ENCODE assay signal across 19 cellular contexts in genomic region chr11:119885861-119886567, GRCh38.
A peak's percentile ranks its signal among the peaks of the same experiment; 100 is the strongest.
DNase-seq lines count a peak whose midpoint lies in the region; FAIRE-seq and TF ChIP-seq lines count a peak whose summit lies in the region.
"Had no signal": no experiment of that assay in that cellular context is flagged by ENCODE, and none has a peak within 500 bp of the region (broad histone marks: within the 10 kb centered on the region; RNA-seq: fewer than 3 reads in every experiment).

No MANE protein-coding gene starts in this region.

- H3K4ac ChIP-seq in H1 (replicated peaks; ENCODE audit: insufficient read length, low read depth, low read length) = no peak overlapping the region

- H2AK5ac ChIP-seq in H1 (ENCODE audit: low read depth, low read length) = no peak overlapping the region

- no peak overlapping the region for H4K91ac ChIP-seq in H1 (replicated peaks; ENCODE audit: insufficient read length, low read length)

- no peak overlapping the region for H2BK120ac ChIP-seq in H1 (replicated peaks; ENCODE audit: low read depth, low read length)

- H3K4me1 ChIP-seq in H1 (replicated peaks in 1 of 4; ENCODE audit: control insufficient read depth in 3 of 4, insufficient read depth in 4 of 4, low read length in 3 of 4) (peaks cover 0 to 3% (median 0%) of the 10 kb centered on the region in 4 experiments; a peak in 1 of 7 replicates), spleen (no peaks in the 10 kb centered on the region), adrenal gland (replicated peaks in 1 of 2) (no peaks in the 10 kb centered on the region)
- H3K4me1 ChIP-seq: HAP-1 had no signal

- H2BK12ac ChIP-seq in H1 (ENCODE audit: low read depth, low read length) = no peak overlapping the region

- H3K27me3 ChIP-seq in H1 (replicated peaks in 1 of 4; ENCODE audit: control insufficient read depth in 3 of 4, extremely low read depth in 1 of 4, insufficient read depth in 3 of 4, low read length in 3 of 4) = no peaks in the 10 kb centered on the region; a peak in 1 of 7 replicates
- peaks cover 0 to 51% (median 0%) of the 10 kb centered on the region in 7 donors for H3K27me3 ChIP-seq in spleen (replicated peaks in 1 of 7)
- no peaks in the 10 kb centered on the region for H3K27me3 ChIP-seq in adrenal gland
- H3K27me3 ChIP-seq: SJCRH30 had no signal

- H2AFZ ChIP-seq in H1 (ENCODE audit: low read length) = no peak overlapping the region

- TF ChIP-seq EP300 in H1 (IDR thresholded peaks at IDR 0.05; ENCODE audit: borderline replicate concordance in 1 of 2, low read depth in 2 of 2, low read length in 2 of 2) = no peak

- H2BK20ac ChIP-seq in H1 (ENCODE audit: low read length) = no peak overlapping the region

- H3K4me3 ChIP-seq in H1 (ENCODE audit: extremely low read depth in 1 of 4, insufficient read depth in 2 of 4, low read depth in 3 of 4, low read length in 4 of 4) (no peak overlapping the region), spleen (no peak overlapping the region), adrenal gland (no peak overlapping the region)
- H3K4me3 ChIP-seq: GM12878, HAP-1, SJCRH30 had no signal

- no peaks in the 10 kb centered on the region for H3K23me2 ChIP-seq in H1 (ENCODE audit: low read depth, low read length)

- H3K4me2 ChIP-seq in H1 (ENCODE audit: insufficient read depth in 1 of 2, low read depth in 2 of 2, low read length in 2 of 2) = no peak overlapping the region

- H3K56ac ChIP-seq in H1 (replicated peaks; ENCODE audit: insufficient read length, low read depth, low read length) = no peak overlapping the region

- H3K14ac ChIP-seq in H1 (ENCODE audit: insufficient read length) = no peak overlapping the region

- no peak overlapping the region for H3K9ac ChIP-seq in H1 (replicated peaks in 1 of 4; ENCODE audit: extremely low read depth in 1 of 4, low read depth in 3 of 4, low read length in 3 of 4)

- FAIRE-seq in H1 (lab: Jason Lieb, UNC) = no peak
- FAIRE-seq: GM12878, GM18507 had no signal

- peak overlapping the region; percentile 12; the same call in 1 of the 2 replicates for H4K8ac ChIP-seq in H1 (ENCODE audit: extremely low read depth, insufficient read depth, low read length)

- POLR2A ChIA-PET in H1 (lab: Charles Lee; ENCODE audit: partially characterized antibody) = interaction anchor here (1.1 kb wide), 1 partner anchor 11 kb away, joined by 3 read pairs; no protein-coding TSS in a partner anchor

- no peak overlapping the region for H3K23ac ChIP-seq in H1 (ENCODE audit: insufficient read length)

- H3K9me3 ChIP-seq in H1 (ENCODE audit: insufficient read depth in 2 of 2, low read depth in 1 of 2, low read length in 1 of 2) (no peaks in the 10 kb centered on the region), spleen (no peaks in the 10 kb centered on the region), adrenal gland (replicated peaks in 1 of 3) (no peaks in the 10 kb centered on the region)
- H3K9me3 ChIP-seq: HAP-1, SJCRH30 had no signal

- TF ChIP-seq POLR2A in H1 (IDR thresholded peaks at IDR 0.05; ENCODE audit: control extremely low read depth in 1 of 2, low read depth in 2 of 2, low read length in 2 of 2) (no peak), spleen (IDR thresholded peaks at IDR 0.05) (no peak), adrenal gland (IDR thresholded peaks at IDR 0.05) (no peak)

- no peaks in the 10 kb centered on the region for H3K36me3 ChIP-seq in H1 (ENCODE audit: control insufficient read depth in 2 of 4, insufficient read depth in 4 of 4, low read length in 3 of 4)
- no peaks in the 10 kb centered on the region for H3K36me3 ChIP-seq in spleen
- H3K36me3 ChIP-seq in adrenal gland (replicated peaks in 1 of 2) = no peaks in the 10 kb centered on the region
- H3K36me3 ChIP-seq: HAP-1, SJCRH30 had no signal

- no peak overlapping the region for H2BK15ac ChIP-seq in H1 (ENCODE audit: low read length)

- TF ChIP-seq RAD21 in H1 (IDR thresholded peaks at IDR 0.05 in 1 of 2, conservative IDR thresholded peaks at IDR 0.05 in 1 of 2; ENCODE audit: low read depth in 2 of 2, low read length in 2 of 2) = no peak

- DNase-seq in DMS79 treated with DMSO at 0.1 percent for 48 hours (lab: John Stamatoyannopoulos, UW) (peak; percentile 33), DMS79 (lab: John Stamatoyannopoulos, UW) (no peak), NCI-H345 (lab: John Stamatoyannopoulos, UW) (peak; percentile 67), H1 (ENCODE audit: low read depth in 1 of 2, low spot score in 2 of 2) (no peak), spleen (peak; percentile 49), NCI-H446 (lab: John Stamatoyannopoulos, UW) (no peak), adrenal gland (no peak), DMS 273 (lab: John Stamatoyannopoulos, UW; ENCODE audit: unreplicated experiment) (no peak)
- DNase-seq: Calu3; CD4-positive, CD25-positive, alpha-beta regulatory T cell; GDM1; NCI-H1417 treated with DMSO at 0.1 percent for 48 hours; NCI-H1930; NCI-H748 treated with DMSO at 0.1 percent for 48 hours; SJCRH30 had no signal

- H3K79me1 ChIP-seq in H1 (ENCODE audit: low read depth, low read length) = no peaks in the 10 kb centered on the region

- no peak overlapping the region; the same call in 1 of the 2 replicates for H3K18ac ChIP-seq in H1 (ENCODE audit: extremely low read depth, low read length)

- intact Hi-C loops in spleen (cut with DNase I; ENCODE audit: low total_unique reads) (no loop called here), adrenal gland (cut with DNase I) (no loop called here)

- H4K20me1 ChIP-seq in H1 (replicated peaks in 1 of 2; ENCODE audit: control insufficient read depth in 1 of 2, insufficient read depth in 2 of 2, low read length in 2 of 2) = no peaks in the 10 kb centered on the region

- CTCF ChIA-PET in H1 (lab: Charles Lee; ENCODE audit: partially characterized antibody) = interaction anchor here (1.3 to 1.9 kb wide), 2 partner anchors 7 to 24 kb away, joined by 3 to 4 read pairs; no protein-coding TSS in a partner anchor

- H3K79me2 ChIP-seq in H1 (ENCODE audit: control insufficient read depth in 1 of 2, insufficient read depth in 2 of 2, low read length in 2 of 2) = no peaks in the 10 kb centered on the region

- TF ChIP-seq CTCF in H1 (IDR thresholded peaks at IDR 0.05; ENCODE audit: control extremely low read depth in 1 of 3, insufficient read depth in 1 of 3, low read depth in 1 of 3, low read length in 3 of 3) = no peak
- no peak for TF ChIP-seq CTCF in spleen (IDR thresholded peaks at IDR 0.05 in 8 of 11, conservative IDR thresholded peaks at IDR 0.05 in 3 of 11)
- no peak for TF ChIP-seq CTCF in adrenal gland (IDR thresholded peaks at IDR 0.05)

- no peak overlapping the region for H3K27ac ChIP-seq in H1 (ENCODE audit: low read depth, low read length)
- H3K27ac ChIP-seq in spleen = no peak overlapping the region
- no peak overlapping the region for H3K27ac ChIP-seq in adrenal gland
- H3K27ac ChIP-seq: 22Rv1, SJCRH30 had no signal

- no peak overlapping the region for H2BK5ac ChIP-seq in H1 (ENCODE audit: low read depth, low read length)

- no peak overlapping the region for H4K5ac ChIP-seq in H1 (ENCODE audit: insufficient read length, low read depth, low read length)

- 86% methylated on average over 5 of the region's 5 CpGs; no CpG with 5 or more reads in 1 of the 2 experiments for WGBS in H1 (ENCODE audit: extremely low coverage in 1 of 2, insufficient coverage in 1 of 2, insufficient read length in 1 of 2, insufficient replicate concordance in 2 of 2, low coverage in 1 of 2, low lambda C conversion rate in 2 of 2, missing lambda C conversion rate in 1 of 2), 2 experiments
- 73 to 82% (median 78%) methylated on average over 5 of the region's 5 CpGs for WGBS in spleen, 5 donors
- 69 to 81% (median 72%) methylated on average over 4 to 5 of the region's 5 CpGs for WGBS in adrenal gland, 4 donors

TF ChIP-seq in H1, 55 proteins besides CTCF, POLR2A, EP300 and RAD21:
- TF ChIP-seq BCL11A (IDR thresholded peaks at IDR 0.05; ENCODE audit: low read depth in 2 of 2, low read length in 2 of 2) (no peak), HDAC2 (IDR thresholded peaks at IDR 0.05; ENCODE audit: borderline replicate concordance in 1 of 2, low read depth in 2 of 2, low read length in 2 of 2) (no peak), RBBP5 (IDR thresholded peaks at IDR 0.05; ENCODE audit: borderline replicate concordance, low read depth, low read length) (no peak), PHF8 (conservative IDR thresholded peaks at IDR 0.05; ENCODE audit: low read depth, low read length) (no peak), SIRT6 (IDR thresholded peaks at IDR 0.05; ENCODE audit: low read length) (no peak), EGR1 (IDR thresholded peaks at IDR 0.05; ENCODE audit: borderline replicate concordance, low read depth, low read length) (no peak), TAF1 (IDR thresholded peaks at IDR 0.05; ENCODE audit: low read depth, low read length) (no peak), ZNF274 (IDR thresholded peaks at IDR 0.05; ENCODE audit: borderline replicate concordance, extremely low read depth, low read length) (no peak), CTBP2 (IDR thresholded peaks at IDR 0.05; ENCODE audit: borderline replicate concordance, insufficient read depth, insufficient read length, low read length) (no peak), CHD2 (IDR thresholded peaks at IDR 0.05; ENCODE audit: low read length) (no peak), USF2 (IDR thresholded peaks at IDR 0.05; ENCODE audit: low read length) (no peak), TBP (IDR thresholded peaks at IDR 0.05; ENCODE audit: low read depth, low read length) (no peak), YY1 (IDR thresholded peaks at IDR 0.05; ENCODE audit: low read depth, low read length) (no peak), SIX5 (IDR thresholded peaks at IDR 0.05; ENCODE audit: low read depth, low read length) (no peak), GABPA (IDR thresholded peaks at IDR 0.05; ENCODE audit: borderline replicate concordance, insufficient read depth, low read length) (no peak), SRF (IDR thresholded peaks at IDR 0.05; ENCODE audit: low read depth, low read length) (no peak)

Comparison
In these comparisons a context has a peak if more than half of its experiments do, and no peak if none do; other contexts are left out.
1. DNase-seq: peak in DMS79 treated with DMSO at 0.1 percent for 48 hours (single experiment), NCI-H345 (single experiment) and spleen (single experiment); none in DMS79 (single experiment), H1 (0 of 2), NCI-H446 (0 of 2), adrenal gland (0 of 7) and DMS 273 (single experiment).